In the genomic region with DNA sequence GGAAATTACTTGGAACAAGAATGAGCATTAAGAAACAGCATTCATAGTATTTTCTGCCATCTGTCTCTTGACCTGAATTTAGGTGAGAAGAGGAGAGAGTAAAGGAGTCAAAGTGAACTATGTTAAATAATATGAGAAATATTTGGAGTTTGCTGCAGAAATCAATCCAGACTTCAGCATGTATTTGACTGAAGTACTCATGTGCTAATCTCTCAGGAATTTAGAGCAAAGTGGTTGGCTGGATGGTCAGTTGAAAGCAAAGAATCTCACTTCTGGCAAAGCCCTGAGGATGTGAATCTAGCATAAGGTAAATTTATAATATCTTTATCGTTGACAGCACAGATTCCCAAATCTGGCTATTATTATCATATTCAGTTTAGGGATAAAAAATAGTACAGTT, we compare ENCODE assay signal across 23 cellular contexts.
"Had no signal": no experiment of that assay in that cellular context is flagged by ENCODE, and none has a peak within 500 bp of the region (broad histone marks: within the 10 kb centered on the region; RNA-seq: fewer than 3 reads in every experiment).

No MANE protein-coding gene starts in this region.

- DNase-seq: activated CD4-positive, alpha-beta T cell treated with anti-CD3 and anti-CD28 coated beads for 48 hours; activated CD4-positive, alpha-beta T cell treated with anti-CD3 and anti-CD28 coated beads, Interleukin-2, amount 50 U/mL, for 4 hours; activated CD4-positive, CD25-positive, alpha-beta regulatory T cell treated with anti-CD3 and anti-CD28 coated beads, Interleukin-2, amount 50 U/mL, for 72 hours; activated CD8-positive, alpha-beta memory T cell treated with anti-CD3 and anti-CD28 coated beads, Interleukin-2, amount 10 ng/mL, durations not matched to agents 7 days and 5 days; activated effector memory CD4-positive, alpha-beta T cell treated with Interleukin-2 at 50 U/mL for 16 hours; activated naive CD4-positive, alpha-beta T cell; activated T-cell treated with anti-CD3 and anti-CD28 coated beads, Interleukin-2, amount 50 U/mL, for 24 hours; amniotic stem cell; MM.1S; NCI-H1105 treated with DMSO at 0.1 percent for 48 hours; NCI-H1436 treated with DMSO at 0.1 percent for 48 hours; NCI-H187; NCI-H2081 treated with DMSO at 0.1 percent for 48 hours; NCI-H524; PC-3; SHP77; T-helper 17 cell; T-helper 9 cell had no signal

- FAIRE-seq: RCC 7860 had no signal

- H3K4me1 ChIP-seq: SJSA1 had no signal

- H3K27me3 ChIP-seq: SJSA1 had no signal

- H3K36me3 ChIP-seq: SJSA1 had no signal

- H3K27ac Mint-ChIP-seq: activated CD8-positive, alpha-beta memory T cell treated with anti-CD3 and anti-CD28 coated beads, Interleukin-2, amount 10 ng/mL, durations not matched to agents 7 days and 5 days; activated naive CD4-positive, alpha-beta T cell treated with anti-CD3 and anti-CD28 coated beads, Interleukin-2, amount 50 U/mL, for 24 hours; activated T-cell treated with anti-CD3 and anti-CD28 coated beads, Interleukin-2, amount 50 U/mL, for 24 hours; activated T-helper 1 cell treated with anti-CD3 and anti-CD28 coated beads, Interleukin-12 subunit alpha, Interleukin-12 subunit beta, Interleukin-2, Interleukin-4 antibody, amounts not matched to agents 30 ng/mL and 10 ng/mL and 1 ng/mL, durations not matched to agents 14 hours and 24 hours and 36 hours; T-helper 17 cell; WTC11 had no signal

- H3K36me3 Mint-ChIP-seq: activated CD8-positive, alpha-beta memory T cell treated with anti-CD3 and anti-CD28 coated beads, Interleukin-2, amount 10 ng/mL, durations not matched to agents 7 days and 5 days; activated naive CD4-positive, alpha-beta T cell treated with anti-CD3 and anti-CD28 coated beads, Interleukin-2, amount 50 U/mL, for 24 hours; WTC11 had no signal

- H3K4me1 Mint-ChIP-seq: activated CD8-positive, alpha-beta memory T cell treated with anti-CD3 and anti-CD28 coated beads, Interleukin-2, amount 10 ng/mL, durations not matched to agents 7 days and 5 days; activated naive CD4-positive, alpha-beta T cell treated with anti-CD3 and anti-CD28 coated beads, Interleukin-2, amount 50 U/mL, for 24 hours; T-helper 17 cell had no signal

- H3K4me3 ChIP-seq: SJSA1 had no signal

- H3K4me3 Mint-ChIP-seq: activated CD8-positive, alpha-beta memory T cell treated with anti-CD3 and anti-CD28 coated beads, Interleukin-2, amount 10 ng/mL, durations not matched to agents 7 days and 5 days; activated naive CD4-positive, alpha-beta T cell treated with anti-CD3 and anti-CD28 coated beads, Interleukin-2, amount 50 U/mL, for 24 hours; activated T-cell treated with anti-CD3 and anti-CD28 coated beads, Interleukin-2, amount 50 U/mL, for 24 hours; activated T-helper 1 cell treated with anti-CD3 and anti-CD28 coated beads, Interleukin-12 subunit alpha, Interleukin-12 subunit beta, Interleukin-2, Interleukin-4 antibody, amounts not matched to agents 30 ng/mL and 10 ng/mL and 1 ng/mL, durations not matched to agents 14 hours and 24 hours and 36 hours; T-helper 17 cell; WTC11 had no signal

- H3K27ac ChIP-seq: SJSA1 had no signal

- H3K9me3 ChIP-seq: SJSA1 had no signal

- H3K9me3 Mint-ChIP-seq: WTC11 had no signal

- H3K27me3 Mint-ChIP-seq: activated CD8-positive, alpha-beta memory T cell treated with anti-CD3 and anti-CD28 coated beads, Interleukin-2, amount 10 ng/mL, durations not matched to agents 7 days and 5 days; activated naive CD4-positive, alpha-beta T cell treated with anti-CD3 and anti-CD28 coated beads, Interleukin-2, amount 50 U/mL, for 24 hours; activated T-cell treated with anti-CD3 and anti-CD28 coated beads, Interleukin-2, amount 50 U/mL, for 24 hours; T-helper 17 cell had no signal
